Comparison of ENCODE assay signal across 12 cellular contexts in the genomic region with DNA sequence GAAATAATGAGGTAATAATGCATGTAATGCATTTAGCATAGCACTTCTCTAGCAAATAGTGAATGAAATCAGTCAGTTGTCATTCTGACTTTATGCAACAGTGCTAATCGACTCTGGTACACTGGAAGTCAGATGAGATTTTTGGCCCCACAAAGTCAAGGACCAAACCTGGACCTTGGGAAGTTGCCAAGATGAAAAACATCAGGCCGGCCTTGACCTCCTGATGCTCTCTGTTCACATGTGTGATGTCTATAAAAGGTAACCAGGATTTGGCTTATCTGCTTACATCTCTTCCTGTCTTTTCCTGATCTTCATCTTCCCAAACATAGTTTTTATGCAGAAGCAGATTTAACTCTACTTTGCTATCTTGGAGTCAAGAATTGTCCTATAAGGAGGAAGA. TPM values are rescaled to one million over a fixed set of nuclear protein-coding genes. Genes with fewer than 3 reads are reported as not detected.
DNase-seq lines count a peak whose midpoint lies in the region; ATAC-seq and TF ChIP-seq lines count a peak whose summit lies in the region.
"Had no signal": no experiment of that assay in that cellular context is flagged by ENCODE, and none has a peak within 500 bp of the region (broad histone marks: within the 10 kb centered on the region; RNA-seq: fewer than 3 reads in every experiment).

No MANE protein-coding gene starts in this region.

- DNase-seq in Caco-2 (no peak), PC-9 (no peak), LoVo (ENCODE audit: low spot score) (no peak), T1000 (lab: John Stamatoyannopoulos, UW) (no peak), CD1c-positive myeloid dendritic cell (ENCODE audit: extremely low spot score) (no peak)
- DNase-seq: NCI-H510A treated with DMSO at 0.1 percent for 48 hours; stimulated activated CD4-positive, alpha-beta T cell treated with anti-CD3 and anti-CD28 coated beads, Interleukin-4, amount 100 ng/mL, for 24 hours had no signal

- H3K4me1 Mint-ChIP-seq in Caco-2 (ENCODE audit: low read depth, unreplicated experiment): peaks cover 13% of the 10 kb centered on the region

- no peak overlapping the region for H3K27ac ChIP-seq in PC-9
- peak overlapping the region; percentile 99 for H3K27ac ChIP-seq in rectal smooth muscle tissue (ENCODE audit: low read depth, low read length)
- H3K27ac ChIP-seq: epithelial cell of prostate had no signal

- BruUV-seq in Caco-2 (replicated peaks; lab: Mats Ljungman, UMichigan): no TSS peak
- BruUV-seq in PC-9 (replicated peaks; lab: Mats Ljungman, UMichigan): no TSS peak

- POLR2A ChIA-PET in Caco-2 (lab: Charles Lee): no interaction called here
- POLR2A ChIA-PET in PC-9 (lab: Charles Lee; ENCODE audit: unreplicated experiment): no interaction called here

- intact Hi-C loops in Caco-2 (cut with micrococcal nuclease; ENCODE audit: unreplicated experiment): no loop called here
- intact Hi-C loops in PC-9 (cut with micrococcal nuclease; ENCODE audit: unreplicated experiment): no loop called here

- no peaks in the 10 kb centered on the region for H3K27me3 Mint-ChIP-seq in Caco-2 (ENCODE audit: insufficient read depth, unreplicated experiment)

- H3K9me3 Mint-ChIP-seq in Caco-2 (ENCODE audit: unreplicated experiment): no peaks in the 10 kb centered on the region

- H3F3A ChIP-seq in PC-9 (ENCODE audit: insufficient read depth, low read depth): peaks cover 24% of the 10 kb centered on the region

- CTCF ChIA-PET in Caco-2 (lab: Charles Lee) (no interaction called here), PC-9 (lab: Charles Lee) (no interaction called here)

- peaks cover 17% of the 10 kb centered on the region for H3K4me1 ChIP-seq in Caco-2
- H3K4me1 ChIP-seq in PC-9 (replicated peaks; ENCODE audit: insufficient read depth): peaks cover 42% of the 10 kb centered on the region
- peaks cover 12% of the 10 kb centered on the region for H3K4me1 ChIP-seq in endocrine pancreas (ENCODE audit: control insufficient read depth, insufficient read depth, low read length)
- peaks cover 25% of the 10 kb centered on the region for H3K4me1 ChIP-seq in rectal smooth muscle tissue (ENCODE audit: control insufficient read depth, insufficient read depth, low read length)

- no peak for ATAC-seq in HG03439 (IDR thresholded peaks at IDR 0.05; ENCODE audit: unreplicated experiment)
- ATAC-seq: GM12878 had no signal

- H3K4me3 Mint-ChIP-seq in Caco-2 (ENCODE audit: unreplicated experiment): peak overlapping the region; percentile 34

- no peak overlapping the region for H3K4me3 ChIP-seq in Caco-2 (ENCODE audit: low read depth, low read length)
- no peak overlapping the region for H3K4me3 ChIP-seq in PC-9
- H3K4me3 ChIP-seq in endocrine pancreas (ENCODE audit: control insufficient read depth, insufficient read depth, low read length): no peak overlapping the region
- H3K4me3 ChIP-seq in rectal smooth muscle tissue (ENCODE audit: low read length): no peak overlapping the region

- no peak overlapping the region for H2AFZ ChIP-seq in PC-9

- peak overlapping the region; percentile 95 for H3K4me2 ChIP-seq in PC-9

- H3K27ac Mint-ChIP-seq in Caco-2 (ENCODE audit: unreplicated experiment): no peak overlapping the region

- no peaks in the 10 kb centered on the region for H3K9me2 ChIP-seq in PC-9 (ENCODE audit: insufficient read depth)

- H3K27me3 ChIP-seq in Caco-2 (replicated peaks; ENCODE audit: control insufficient read depth, insufficient read depth, low read length) (no peaks in the 10 kb centered on the region), PC-9 (ENCODE audit: insufficient read depth, low read depth) (no peaks in the 10 kb centered on the region), endocrine pancreas (ENCODE audit: control insufficient read depth, insufficient read depth, low read length) (no peaks in the 10 kb centered on the region), rectal smooth muscle tissue (ENCODE audit: control insufficient read depth, insufficient read depth, low read length) (no peaks in the 10 kb centered on the region)

- H3K9ac ChIP-seq in endocrine pancreas (ENCODE audit: control insufficient read depth, insufficient read depth, low read length) (peak overlapping the region; percentile 14), rectal smooth muscle tissue (ENCODE audit: low read length) (no peak overlapping the region)

- H3K9me3 ChIP-seq in Caco-2 (no peaks in the 10 kb centered on the region), PC-9 (ENCODE audit: insufficient read depth, low read depth) (no peaks in the 10 kb centered on the region), endocrine pancreas (ENCODE audit: control insufficient read depth, low read length) (no peaks in the 10 kb centered on the region)

- no peaks in the 10 kb centered on the region for H4K20me1 ChIP-seq in PC-9 (ENCODE audit: insufficient read depth)

- H3K36me3 ChIP-seq in Caco-2 (ENCODE audit: control insufficient read depth, insufficient read depth, low read length) (no peaks in the 10 kb centered on the region), PC-9 (ENCODE audit: low read depth) (no peaks in the 10 kb centered on the region), endocrine pancreas (ENCODE audit: control insufficient read depth, insufficient read depth, low read length) (no peaks in the 10 kb centered on the region), rectal smooth muscle tissue (ENCODE audit: control insufficient read depth, insufficient read depth, low read length) (no peaks in the 10 kb centered on the region)

- 0 out of 2 replicates have a peak, but pooled peaks cover 4% of the 10 kb centered on the region for H3K79me2 ChIP-seq in PC-9 (ENCODE audit: low read depth)

- TF ChIP-seq CTCF in Caco-2 (IDR thresholded peaks at IDR 0.05; ENCODE audit: insufficient read depth in 1 of 2, low read depth in 1 of 2, low read length in 1 of 2, severe bottlenecking in 1 of 2, unreplicated experiment in 1 of 2) (no peak), PC-9 (conservative IDR thresholded peaks at IDR 0.05) (no peak)

- no peaks in the 10 kb centered on the region for H3K36me3 Mint-ChIP-seq in Caco-2 (ENCODE audit: insufficient read depth, unreplicated experiment)

RNA-seq across cellular contexts. Expression of gene SLC22A5, which starts 39.5 kb away (rescaled TPM):
- total RNA-seq in Caco-2 (2022): 19.1 and 20.2 TPM in 2 replicates
- 13.5 and 15.2 TPM in 2 replicates for total RNA-seq in PC-9 (2021)
